1 cellular context compared by ENCODE assay signal in the genomic region with DNA sequence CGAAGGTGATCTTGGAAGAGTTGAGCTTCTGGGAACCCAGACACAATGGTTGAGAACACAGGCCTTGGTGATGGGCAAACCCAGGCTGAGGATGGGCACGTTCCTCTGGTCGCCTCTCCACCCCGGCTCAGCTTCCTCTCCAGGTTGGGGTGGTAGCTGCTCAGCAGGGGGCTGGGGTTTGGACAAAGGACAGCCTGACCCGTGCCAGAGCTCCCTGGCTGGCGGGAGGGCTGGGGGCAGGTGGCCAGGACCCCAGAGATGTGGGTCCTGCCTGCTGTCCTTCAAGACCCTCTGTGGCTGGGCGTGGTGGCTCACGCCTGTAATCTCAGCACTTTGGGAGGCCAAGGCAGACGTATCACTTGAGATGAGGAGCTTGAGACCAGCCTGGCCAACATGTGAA.
TF ChIP-seq lines count a peak whose summit lies in the region.

No MANE protein-coding gene starts in this region.

TF ChIP-seq in IMR-90, 13 proteins besides CTCF, POLR2A, EP300 and RAD21 (continued from another document):
- TF ChIP-seq, protein P1, sequence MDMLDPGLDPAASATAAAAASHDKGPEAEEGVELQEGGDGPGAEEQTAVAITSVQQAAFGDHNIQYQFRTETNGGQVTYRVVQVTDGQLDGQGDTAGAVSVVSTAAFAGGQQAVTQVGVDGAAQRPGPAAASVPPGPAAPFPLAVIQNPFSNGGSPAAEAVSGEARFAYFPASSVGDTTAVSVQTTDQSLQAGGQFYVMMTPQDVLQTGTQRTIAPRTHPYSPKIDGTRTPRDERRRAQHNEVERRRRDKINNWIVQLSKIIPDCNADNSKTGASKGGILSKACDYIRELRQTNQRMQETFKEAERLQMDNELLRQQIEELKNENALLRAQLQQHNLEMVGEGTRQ (IDR thresholded peaks at IDR 0.05; ENCODE audit: low read depth, low read length), result no peak
- no peak for TF ChIP-seq BHLHE40 (IDR thresholded peaks at IDR 0.05; ENCODE audit: low read depth, low read length)
- no peak for TF ChIP-seq MAFK (IDR thresholded peaks at IDR 0.05; ENCODE audit: low read depth, low read length)
- TF ChIP-seq RCOR1 (IDR thresholded peaks at IDR 0.05; ENCODE audit: insufficient replicate concordance, low read length), result no peak
- TF ChIP-seq NFE2L2 (IDR thresholded peaks at IDR 0.05; ENCODE audit: low read depth, low read length), result no peak
- no peak for TF ChIP-seq SMC3 (IDR thresholded peaks at IDR 0.05; ENCODE audit: low read depth, low read length)
